Comparison of ENCODE assay signal across 8 cellular contexts in the genomic region with DNA sequence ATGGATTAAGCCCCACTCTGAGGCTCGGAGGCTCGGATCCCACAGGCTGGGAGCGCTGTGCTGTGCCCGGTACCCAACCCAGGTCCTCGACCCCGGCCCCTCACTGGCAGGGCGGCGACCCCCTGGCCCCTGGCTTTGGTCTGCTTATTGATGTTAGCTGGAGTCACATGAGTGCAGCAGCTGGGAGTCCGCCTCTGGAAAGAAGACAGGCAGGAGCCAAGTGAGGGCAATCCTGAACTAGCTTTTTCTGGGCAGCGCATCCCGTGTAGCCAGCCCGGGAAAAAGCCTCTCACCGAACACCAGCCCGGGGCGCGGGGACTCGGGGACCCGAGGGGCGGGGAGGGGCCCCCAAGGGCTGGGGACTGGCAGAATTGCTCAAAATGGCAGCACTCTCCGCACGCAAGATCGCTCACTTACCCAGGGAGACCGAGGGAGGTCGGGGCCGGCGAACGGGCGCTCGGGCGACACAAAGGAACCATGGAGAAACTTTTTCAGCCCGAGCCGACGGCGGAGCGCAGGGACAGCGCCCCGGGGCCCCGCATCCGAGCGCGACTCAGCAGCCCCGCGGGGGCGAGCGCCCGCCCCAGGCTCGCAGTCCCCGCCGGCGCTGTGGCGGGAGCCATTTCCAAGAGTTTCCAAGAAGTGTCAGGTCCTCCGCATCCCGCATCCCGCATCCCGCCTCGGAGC. TPM values are rescaled to one million over a fixed set of nuclear protein-coding genes. Genes with fewer than 3 reads are reported as not detected.
DNase-seq lines count a peak whose midpoint lies in the region; ATAC-seq, FAIRE-seq and TF ChIP-seq lines count a peak whose summit lies in the region.

No MANE protein-coding gene starts in this region.

- no peak overlapping the region for H3K4me3 Mint-ChIP-seq in MCF 10A (ENCODE audit: unreplicated experiment)

- no peak overlapping the region for H4K91ac ChIP-seq in mesenchymal stem cell (ENCODE audit: low read length)

- no peak overlapping the region for H3K14ac ChIP-seq in mesenchymal stem cell (ENCODE audit: low read length in 2 of 2)

- TF ChIP-seq RAD21 in GM12878 (IDR thresholded peaks at IDR 0.05; ENCODE audit: insufficient read depth, low read depth, low read length): no peak

- intact Hi-C loops in breast epithelium (cut with DNase I; ENCODE audit: low total_unique reads) (no loop called here), MCF 10A (cut with micrococcal nuclease) (no loop called here), GM12878 (cut with micrococcal nuclease; ENCODE audit: unreplicated experiment) (no loop called here)

- no peaks in the 10 kb centered on the region for H3K4me1 ChIP-seq in breast epithelium
- no peaks in the 10 kb centered on the region; the same call in 1 of the 2 replicates for H3K4me1 ChIP-seq in GM12878 (ENCODE audit: control insufficient read depth, insufficient read depth, low read length)
- H3K4me1 ChIP-seq in mesenchymal stem cell (ENCODE audit: control insufficient read depth, insufficient read depth, low read depth, low read length): peaks cover 24% of the 10 kb centered on the region
- H3K4me1 ChIP-seq in urinary bladder (ENCODE audit: insufficient read depth): no peaks in the 10 kb centered on the region
- peaks cover 3% of the 10 kb centered on the region for H3K4me1 ChIP-seq in effector memory CD4-positive, alpha-beta T cell (ENCODE audit: control insufficient read depth, insufficient read depth, low read length, poor library complexity, severe bottlenecking)

- H2AFZ ChIP-seq in GM12878 (ENCODE audit: control insufficient read depth, low read depth, low read length) (no peak overlapping the region), mesenchymal stem cell (ENCODE audit: low read depth, low read length) (no peak overlapping the region)

- in situ Hi-C loops in GM12878 (cut with MboI): no loop called here

- SMC1A ChIA-PET in GM12878 (lab: Charles Lee; ENCODE audit: uncharacterized antibody, unreplicated experiment): no interaction called here

- no peak for TF ChIP-seq EP300 in GM12878 (IDR thresholded peaks at IDR 0.05; ENCODE audit: borderline replicate concordance in 1 of 2, control insufficient read depth in 1 of 2, low read depth in 2 of 2, low read length in 2 of 2)

- ATAC-seq in GM12878: no peak
- ATAC-seq in GM19455 (IDR thresholded peaks at IDR 0.05; ENCODE audit: unreplicated experiment): no peak
- ATAC-seq in HG02981 (IDR thresholded peaks at IDR 0.05; ENCODE audit: unreplicated experiment): no peak

- no peaks in the 10 kb centered on the region for H3K79me2 ChIP-seq in GM12878 (ENCODE audit: control insufficient read depth, insufficient read depth, low read length)

- no peak overlapping the region for H3K27ac Mint-ChIP-seq in MCF 10A (ENCODE audit: low read depth, unreplicated experiment)

- H3K27me3 ChIP-seq in breast epithelium (peaks cover 3 to 30% of the 10 kb centered on the region in 2 donors), GM12878 (replicated peaks in 1 of 2; ENCODE audit: control insufficient read depth in 2 of 2, insufficient read depth in 2 of 2, low read length in 1 of 2) (peaks cover 14 to 37% of the 10 kb centered on the region in 2 experiments), mesenchymal stem cell (ENCODE audit: control insufficient read depth in 1 of 2, insufficient read depth in 1 of 2, low read length in 2 of 2) (peaks cover 69 to 81% of the 10 kb centered on the region in 2 experiments)
- H3K27me3 ChIP-seq in effector memory CD4-positive, alpha-beta T cell (replicated peaks; ENCODE audit: control insufficient read depth, insufficient read depth, low read length, poor library complexity, severe bottlenecking): peaks cover 26% of the 10 kb centered on the region

- peaks cover 62% of the 10 kb centered on the region for H3K27me3 Mint-ChIP-seq in MCF 10A (ENCODE audit: insufficient read depth, unreplicated experiment)

- no peak overlapping the region for H2BK15ac ChIP-seq in mesenchymal stem cell (ENCODE audit: low read depth, poor library complexity, severe bottlenecking)

- H3K36me3 ChIP-seq in breast epithelium: no peaks in the 10 kb centered on the region
- no peaks in the 10 kb centered on the region for H3K36me3 ChIP-seq in GM12878 (ENCODE audit: control insufficient read depth in 2 of 2, insufficient read depth in 2 of 2, low read length in 1 of 2)
- no peaks in the 10 kb centered on the region for H3K36me3 ChIP-seq in mesenchymal stem cell (ENCODE audit: control insufficient read depth in 1 of 2, insufficient read depth in 2 of 2, low read depth in 1 of 2, low read length in 2 of 2)
- no peaks in the 10 kb centered on the region for H3K36me3 ChIP-seq in urinary bladder (ENCODE audit: insufficient read depth)
- H3K36me3 ChIP-seq in effector memory CD4-positive, alpha-beta T cell (ENCODE audit: control insufficient read depth, insufficient read depth, low read length): no peaks in the 10 kb centered on the region

- H3K9me3 Mint-ChIP-seq in MCF 10A (ENCODE audit: unreplicated experiment): no peaks in the 10 kb centered on the region

- RAD21 ChIA-PET in GM12878 (lab: Charles Lee; ENCODE audit: unreplicated experiment): no interaction called here

- peak overlapping the region; percentile 49 to 87 (median 70) for H3K4me3 ChIP-seq in breast epithelium
- no peak overlapping the region for H3K4me3 ChIP-seq in GM12878
- peak overlapping the region; percentile 33 to 71 for H3K4me3 ChIP-seq in mesenchymal stem cell (ENCODE audit: insufficient read depth in 1 of 2, low read depth in 1 of 2, low read length in 2 of 2)
- H3K4me3 ChIP-seq in urinary bladder (ENCODE audit: low read depth, low read length): peak overlapping the region; percentile 69
- no peak overlapping the region for H3K4me3 ChIP-seq in effector memory CD4-positive, alpha-beta T cell (ENCODE audit: insufficient read depth, low read depth, low read length, poor library complexity, severe bottlenecking)

- 7% methylated on average over 37 of the region's 56 CpGs for WGBS in GM12878 (ENCODE audit: insufficient coverage, insufficient replicate concordance, low lambda C conversion rate, missing lambda C conversion rate)
- 1% methylated on average over 49 of the region's 56 CpGs for WGBS in mesenchymal stem cell
- WGBS in urinary bladder: 3% methylated on average over 56 of the region's 56 CpGs

- no peaks in the 10 kb centered on the region for H3K79me1 ChIP-seq in mesenchymal stem cell (replicated peaks; ENCODE audit: low read length, poor library complexity, severe bottlenecking)

- peak in 1 of 2 donors; percentile 18 for DNase-seq in breast epithelium (ENCODE audit: low spot score in 2 of 2)
- no peak for DNase-seq in MCF 10A (ENCODE audit: unreplicated experiment)
- no peak for DNase-seq in GM12878 (ENCODE audit: low read depth, low spot score)
- no peak for DNase-seq in mesenchymal stem cell
- DNase-seq in effector memory CD4-positive, alpha-beta T cell: no peak

- H3K27ac ChIP-seq in breast epithelium (peak overlapping the region; percentile 82 to 90), GM12878 (ENCODE audit: control insufficient read depth, insufficient read depth) (no peak overlapping the region), mesenchymal stem cell (ENCODE audit: low read length, poor library complexity, severe bottlenecking) (no peak overlapping the region), urinary bladder (ENCODE audit: low read depth) (no peak overlapping the region)
- H3K27ac ChIP-seq in effector memory CD4-positive, alpha-beta T cell (ENCODE audit: insufficient read depth, low read length, poor library complexity, severe bottlenecking): no peak overlapping the region

- no peak overlapping the region for H2BK5ac ChIP-seq in mesenchymal stem cell (ENCODE audit: low read depth, low read length, poor library complexity, severe bottlenecking)

- H3K23ac ChIP-seq in mesenchymal stem cell (ENCODE audit: low read length in 2 of 2): no peak overlapping the region

- no peaks in the 10 kb centered on the region for H3K36me3 Mint-ChIP-seq in MCF 10A (ENCODE audit: insufficient read depth, unreplicated experiment)

- H3K9me3 ChIP-seq in breast epithelium: no peaks in the 10 kb centered on the region
- no peaks in the 10 kb centered on the region; the same call in 2 of the 3 replicates for H3K9me3 ChIP-seq in GM12878 (replicated peaks; ENCODE audit: control insufficient read depth, insufficient read depth, low read length)
- H3K9me3 ChIP-seq in mesenchymal stem cell (ENCODE audit: control insufficient read depth, low read length): no peaks in the 10 kb centered on the region
- H3K9me3 ChIP-seq in effector memory CD4-positive, alpha-beta T cell (ENCODE audit: control insufficient read depth, low read length): no peaks in the 10 kb centered on the region

- no peak overlapping the region for H2AK5ac ChIP-seq in mesenchymal stem cell (ENCODE audit: low read length, severe bottlenecking)

- no peak for TF ChIP-seq POLR2A in breast epithelium (IDR thresholded peaks at IDR 0.05)
- TF ChIP-seq POLR2A in GM12878 (IDR thresholded peaks at IDR 0.05; ENCODE audit: low read depth, low read length): no peak

- H3K9ac ChIP-seq in GM12878 (ENCODE audit: control insufficient read depth, insufficient read depth, low read length): no peak overlapping the region
- peak overlapping the region; percentile 29 for H3K9ac ChIP-seq in mesenchymal stem cell (ENCODE audit: low read length)

- POLR2A ChIA-PET in MCF 10A (lab: Yijun Ruan, JAX): no interaction called here
- POLR2A ChIA-PET in GM12878 (lab: Charles Lee): no interaction called here

- TF ChIP-seq CTCF in breast epithelium (IDR thresholded peaks at IDR 0.05) (no peak), MCF 10A (IDR thresholded peaks at IDR 0.05; ENCODE audit: unreplicated experiment) (no peak), GM12878 (IDR thresholded peaks at IDR 0.05 in 2 of 3, conservative IDR thresholded peaks at IDR 0.05 in 1 of 3; ENCODE audit: control insufficient read depth in 2 of 3, extremely low read depth in 1 of 3, insufficient read depth in 1 of 3, low read depth in 3 of 3, low read length in 3 of 3) (no peak)

- FAIRE-seq in GM12878 (lab: Jason Lieb, UNC): no peak

- BruUV-seq in MCF 10A (replicated peaks; lab: Mats Ljungman, UMichigan): no TSS peak
- BruUV-seq in GM12878 (replicated peaks; lab: Mats Ljungman, UMichigan): no TSS peak

- no peak overlapping the region for H3K4ac ChIP-seq in mesenchymal stem cell (ENCODE audit: low read depth in 1 of 2, low read length in 2 of 2)

- no peak overlapping the region for H2BK12ac ChIP-seq in mesenchymal stem cell (ENCODE audit: low read length in 2 of 2)

- H4K8ac ChIP-seq in mesenchymal stem cell (ENCODE audit: low read length): no peak overlapping the region

- H3K18ac ChIP-seq in mesenchymal stem cell (ENCODE audit: low read depth in 1 of 2, low read length in 2 of 2): no peak overlapping the region

- H3K4me2 ChIP-seq in GM12878 (ENCODE audit: control insufficient read depth, insufficient read depth) (peak overlapping the region; percentile 43; the same call in 1 of the 2 replicates), mesenchymal stem cell (ENCODE audit: low read length, poor library complexity, severe bottlenecking) (peak overlapping the region; percentile 80)

- H3K4me1 Mint-ChIP-seq in MCF 10A (ENCODE audit: insufficient read depth, unreplicated experiment): peaks cover 10% of the 10 kb centered on the region

- H4K20me1 ChIP-seq in GM12878 (ENCODE audit: control insufficient read depth, insufficient read depth): no peaks in the 10 kb centered on the region

- H2BK120ac ChIP-seq in mesenchymal stem cell (ENCODE audit: low read depth, low read length): no peak overlapping the region

- CTCF ChIA-PET in MCF 10A (lab: Yijun Ruan, JAX) (interaction anchor here (0.6 kb wide), 2 partner anchors 15 to 985 kb away, joined by 3 read pairs; no protein-coding TSS in a partner anchor), GM12878 (lab: Yijun Ruan, JAX) (interaction anchor here (1.1 kb wide), 1 partner anchor 14 kb away, joined by 3 read pairs; no protein-coding TSS in a partner anchor)

RNA-seq across cellular contexts. Expression of gene TMEM200C, which starts 0.6 kb away (rescaled TPM):
- 1 to 10 TPM in 1 of 3 donors, under 1 TPM in 2; 0.16 to 1.2 (median 0.98) TPM for total RNA-seq in breast epithelium
- total RNA-seq in MCF 10A (2022): not detected in 2 replicates
- total RNA-seq in GM12878 (2013; cell fraction: nucleolus; rRNA removed): not detected in 2 replicates
- total RNA-seq in GM12878 (2014; rRNA removed): not detected in 2 replicates
- not detected in 2 replicates for total RNA-seq in GM12878 (2014; rRNA removed; fragmentation: Illumina TruSeq; extraction: Trizol)
- not detected in 2 replicates for total RNA-seq in GM12878 (2021)
- not detected for polyA plus RNA-seq in GM12878 (2011; ENCODE audit: low read depth)
- polyA plus RNA-seq in GM12878 (2011; rRNA removed): not detected in 2 replicates
- polyA plus RNA-seq in GM12878 (2011; cell fraction: cytosol; rRNA removed): not detected in 2 replicates
- not detected in 2 replicates for polyA plus RNA-seq in GM12878 (2011; cell fraction: nucleus; rRNA removed)
- not detected in 2 replicates for polyA plus RNA-seq in GM12878 (2012)
- not detected in 2 replicates for polyA plus RNA-seq in GM12878 (2014; fragmentation: Illumina TruSeq; extraction: Trizol)
- not detected for polyA plus RNA-seq in GM12878 (2014; fragmentation: Nextera tagmentation; extraction: Ambion mirVana)
- polyA plus RNA-seq in GM12878 (2014; rRNA removed): not detected in 2 replicates
- polyA plus RNA-seq in GM12878 (2016; fragmentation: Nextera tagmentation; extraction: Ambion mirVana): not detected
- not detected in 2 replicates for polyA minus RNA-seq in GM12878 (2011; rRNA and poly(A)+ RNA removed)
- polyA minus RNA-seq in GM12878 (2011; cell fraction: cytosol; rRNA and poly(A)+ RNA removed): not detected in 2 replicates
- polyA minus RNA-seq in GM12878 (2011; cell fraction: nucleus; rRNA and poly(A)+ RNA removed): not detected in 2 replicates
- polyA plus RNA-seq in mesenchymal stem cell (2013, experiment 1 of 2): 0.28 TPM
- polyA plus RNA-seq in mesenchymal stem cell (2013, experiment 2 of 2): 0.25 TPM
- 2.2 TPM for total RNA-seq in urinary bladder
- 1.3 TPM for polyA plus RNA-seq in urinary bladder

Comparison
In these comparisons a context has a peak if more than half of its experiments do, and no peak if none do; other contexts are left out.
1. H3K27ac ChIP-seq: peak in breast epithelium (2 of 2); none in GM12878 (single experiment), mesenchymal stem cell (single experiment), urinary bladder (single experiment) and effector memory CD4-positive, alpha-beta T cell (single experiment).
2. H3K4me3 ChIP-seq: peak in breast epithelium (3 of 3), mesenchymal stem cell (2 of 2) and urinary bladder (single experiment); none in GM12878 (single experiment) and effector memory CD4-positive, alpha-beta T cell (single experiment).